Comparison of ENCODE assay signal across 8 cellular contexts in genomic region chr12:22121224-22121623, GRCh38.
DNase-seq lines count a peak whose midpoint lies in the region; ATAC-seq and TF ChIP-seq lines count a peak whose summit lies in the region.

No MANE protein-coding gene starts in this region.

- TF ChIP-seq CTCF in GM06990 (IDR thresholded peaks at IDR 0.05; ENCODE audit: insufficient read depth, low read length, poor library complexity, severe bottlenecking), result peak; percentile 71
- TF ChIP-seq CTCF in HFFc6 (IDR thresholded peaks at IDR 0.05), result peak; percentile 43
- peak; percentile 28 for TF ChIP-seq CTCF in lower lobe of right lung (IDR thresholded peaks at IDR 0.05)
- TF ChIP-seq CTCF in nephron progenitor cell (IDR thresholded peaks at IDR 0.05), result no peak

- H3K9me3 Mint-ChIP-seq in HFFc6 (peaks cover 4% of the 10 kb centered on the region; the same call in 1 of the 2 replicates), nephron progenitor cell (peaks cover 19% of the 10 kb centered on the region)

- intact Hi-C loops in lower lobe of right lung (cut with DNase I), result no loop called here

- H3K4me1 ChIP-seq in lower lobe of right lung, result no peaks in the 10 kb centered on the region

- no peaks in the 10 kb centered on the region for H3K9me3 ChIP-seq in lower lobe of right lung

- ATAC-seq in lower lobe of right lung, result peak; percentile 47 to 49
- no peak for ATAC-seq in GM21825 (IDR thresholded peaks at IDR 0.05; ENCODE audit: unreplicated experiment)

- H3K4me1 Mint-ChIP-seq in HFFc6 (ENCODE audit: low read depth) (no peaks in the 10 kb centered on the region), nephron progenitor cell (no peaks in the 10 kb centered on the region)

- H3K27me3 Mint-ChIP-seq in HFFc6 (ENCODE audit: insufficient read depth) (no peaks in the 10 kb centered on the region; the same call in 1 of the 2 replicates), nephron progenitor cell (ENCODE audit: low read depth, poor library complexity) (peaks cover 1% of the 10 kb centered on the region)

- no peak overlapping the region for H3K27ac ChIP-seq in lower lobe of right lung

- H3K36me3 Mint-ChIP-seq in HFFc6 (ENCODE audit: low read depth), result no peaks in the 10 kb centered on the region
- H3K36me3 Mint-ChIP-seq in nephron progenitor cell (ENCODE audit: low read depth), result no peaks in the 10 kb centered on the region

- H3K4me3 ChIP-seq in GM06990 (replicated peaks; ENCODE audit: low read depth, low read length), result no peak overlapping the region
- no peak overlapping the region for H3K4me3 ChIP-seq in lower lobe of right lung

- H3K27ac Mint-ChIP-seq in HFFc6, result no peak overlapping the region
- H3K27ac Mint-ChIP-seq in nephron progenitor cell, result no peak overlapping the region

- H3K27me3 ChIP-seq in GM06990 (replicated peaks; ENCODE audit: control insufficient read depth, insufficient read depth, low read length) (no peaks in the 10 kb centered on the region), lower lobe of right lung (ENCODE audit: low read depth) (no peaks in the 10 kb centered on the region)

- DNase-seq in GM06990 (ENCODE audit: extremely low read depth, insufficient read length), result no peak
- no peak for DNase-seq in HFFc6
- DNase-seq in activated T-cell treated with anti-CD3 and anti-CD28 coated beads for 4 hours, result peak; percentile 11
- DNase-seq in lower lobe of right lung, result no peak
- DNase-seq in nephron progenitor cell, result no peak
- no peak for DNase-seq in anterior cingulate cortex (lab: John Stamatoyannopoulos, UW)
- no peak for DNase-seq in KG1 (lab: John Stamatoyannopoulos, UW)

- no peak overlapping the region for H3K4me3 Mint-ChIP-seq in HFFc6
- no peak overlapping the region for H3K4me3 Mint-ChIP-seq in nephron progenitor cell

- no peaks in the 10 kb centered on the region for H3K36me3 ChIP-seq in GM06990 (ENCODE audit: control insufficient read depth, insufficient read depth, low read length)
- no peaks in the 10 kb centered on the region for H3K36me3 ChIP-seq in lower lobe of right lung
